In the genomic region with DNA sequence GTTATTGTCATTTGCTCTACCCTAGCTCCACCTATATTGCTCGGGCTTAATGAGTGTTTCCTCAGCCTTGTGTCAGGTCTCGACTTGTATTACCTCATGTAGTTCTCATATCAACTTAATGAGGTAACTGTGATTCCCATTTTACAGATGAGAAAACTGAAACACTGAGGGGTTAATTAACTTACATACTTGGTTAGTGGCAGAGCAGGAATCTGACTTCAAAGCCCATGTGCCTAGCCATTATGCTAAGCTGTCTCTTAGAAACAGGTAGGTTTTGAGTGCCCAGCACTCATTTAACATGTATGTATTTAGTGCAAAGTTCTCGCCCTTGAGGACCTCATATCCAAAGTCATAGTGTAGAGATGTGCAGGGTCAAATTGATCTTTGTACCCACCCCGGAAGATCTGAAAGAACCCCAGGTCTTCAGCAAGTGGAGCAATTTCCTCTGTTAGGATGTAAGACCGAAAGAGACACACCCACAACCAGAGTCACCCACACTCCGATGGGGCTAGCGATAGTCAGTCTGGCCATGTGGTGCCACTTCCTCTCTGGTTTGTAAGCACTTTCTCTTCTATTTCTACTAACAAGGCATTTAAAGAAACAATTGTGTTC, we compare ENCODE assay signal across 8 cellular contexts.
DNase-seq lines count a peak whose midpoint lies in the region; ATAC-seq, FAIRE-seq and TF ChIP-seq lines count a peak whose summit lies in the region.

No MANE protein-coding gene starts in this region.

- DNase-seq in UCSD-AML1 (lab: John Stamatoyannopoulos, UW; ENCODE audit: unreplicated experiment) = peak; percentile 69
- peak; percentile 82 for DNase-seq in central memory CD4-positive, alpha-beta T cell
- DNase-seq in stimulated activated CD4-positive, alpha-beta T cell treated with anti-CD3 and anti-CD28 coated beads, TNF-alpha, amount 100 ng/mL, for 48 hours (ENCODE audit: low read depth in 3 of 3) = peak in 2 of 3 donors; percentile 55 to 65
- DNase-seq in coronary artery (ENCODE audit: low spot score) = no peak
- DNase-seq in RCC 7860 (ENCODE audit: low spot score) = no peak
- no peak for DNase-seq in NCI-H524 (lab: John Stamatoyannopoulos, UW)

- TF ChIP-seq CTCF in coronary artery (IDR thresholded peaks at IDR 0.05) = no peak

- ATAC-seq in GM19372 (IDR thresholded peaks at IDR 0.05; ENCODE audit: low read depth, unreplicated experiment) = peak; percentile 92
- peak; percentile 90 for ATAC-seq in HG03280 (IDR thresholded peaks at IDR 0.05; ENCODE audit: unreplicated experiment)

- no peak overlapping the region for H3K4me3 ChIP-seq in coronary artery

- no peak overlapping the region for H3K27ac ChIP-seq in coronary artery

- no peak for FAIRE-seq in RCC 7860 (lab: Jason Lieb, UNC)

Comparison
In these comparisons a context has a peak if more than half of its experiments do, and no peak if none do; other contexts are left out.
1. DNase-seq: peak in UCSD-AML1 (single experiment), central memory CD4-positive, alpha-beta T cell (single experiment) and stimulated activated CD4-positive, alpha-beta T cell treated with anti-CD3 and anti-CD28 coated beads, TNF-alpha, amount 100 ng/mL, for 48 hours (2 of 3); none in coronary artery (single experiment), RCC 7860 (single experiment) and NCI-H524 (0 of 2).